In the genomic region with DNA sequence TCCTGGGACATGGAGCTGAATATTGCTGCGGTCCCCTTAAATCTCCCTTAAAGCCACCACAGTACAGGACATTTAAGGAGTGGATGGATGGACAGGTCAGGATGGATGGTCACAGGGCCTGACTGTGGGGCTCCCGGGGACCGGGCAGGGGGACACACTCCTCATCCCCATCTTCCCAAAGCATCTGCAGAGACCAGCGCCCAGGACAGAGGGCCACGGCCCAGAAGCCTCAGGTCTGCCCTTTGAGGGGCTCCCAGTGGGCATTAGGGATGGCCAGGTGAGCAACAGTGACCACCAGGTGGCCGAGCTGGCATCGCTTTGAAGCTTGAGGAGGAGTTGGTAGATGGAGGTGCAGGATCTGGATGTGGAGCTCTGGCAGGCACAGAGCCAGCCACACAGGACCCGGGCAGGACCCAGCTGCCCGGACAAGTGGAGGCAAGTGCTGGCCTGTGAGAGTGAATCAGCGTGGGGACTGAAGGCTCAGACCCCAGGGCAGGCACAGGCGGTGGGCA, we compare ENCODE assay signal across 22 cellular contexts. TPM values are rescaled to one million over a fixed set of nuclear protein-coding genes. Genes with fewer than 3 reads are reported as not detected.
A peak's percentile ranks its signal among the peaks of the same experiment; 100 is the strongest.
DNase-seq lines count a peak whose midpoint lies in the region; ATAC-seq, FAIRE-seq and TF ChIP-seq lines count a peak whose summit lies in the region.
"Had no signal": no experiment of that assay in that cellular context is flagged by ENCODE, and none has a peak within 500 bp of the region (broad histone marks: within the 10 kb centered on the region; RNA-seq: fewer than 3 reads in every experiment).

No MANE protein-coding gene starts in this region.

- H3K27me3 ChIP-seq in BLaER1 treated with 17β-estradiol and CSF1 and Interleukin-3, amounts not matched to agents 10 nM and 100 nM, result peaks cover 0 to 80% (median 35%) of the 10 kb centered on the region in 11 experiments; a peak in 19 of 22 replicates
- H3K27me3 ChIP-seq in psoas muscle (ENCODE audit: insufficient read depth in 3 of 3, low read length in 2 of 3), result no peaks in the 10 kb centered on the region

- H3K4me3 ChIP-seq in BLaER1 treated with 17β-estradiol and CSF1 and Interleukin-3, amounts not matched to agents 10 nM and 100 nM, result no peak overlapping the region
- H3K4me3 ChIP-seq in epithelial cell of proximal tubule (ENCODE audit: low read depth, low read length), result no peak overlapping the region
- no peak overlapping the region for H3K4me3 ChIP-seq in psoas muscle

- peaks cover 8 to 84% (median 67%) of the 10 kb centered on the region in 10 experiments; a peak in 19 of 20 replicates for H3K4me1 ChIP-seq in BLaER1 treated with 17β-estradiol and CSF1 and Interleukin-3, amounts not matched to agents 10 nM and 100 nM
- peaks cover 49% of the 10 kb centered on the region for H3K4me1 ChIP-seq in psoas muscle

- DNase-seq in D721Med (ENCODE audit: insufficient read length, low spot score), result peak; percentile 7
- no peak for DNase-seq in epithelial cell of proximal tubule (ENCODE audit: low read depth)
- peak in 1 of 2 donors; percentile 54 for DNase-seq in psoas muscle
- DNase-seq in SHP77 (lab: John Stamatoyannopoulos, UW), result no peak
- no peak for DNase-seq in DMS79 (lab: John Stamatoyannopoulos, UW)
- DNase-seq: ACHN; CD8-positive, alpha-beta memory T cell; DMS79 treated with DMSO at 0.1 percent for 48 hours; Karpas-422; NCI-H1694; NCI-H2081 treated with DMSO at 0.1 percent for 48 hours; NCI-H2171 treated with DMSO at 0.1 percent for 48 hours; NCI-H446; NCI-H526; RPMI8226; SIG-M5; SK-N-SH had no signal

- H3K27ac ChIP-seq in BLaER1 treated with 17β-estradiol and CSF1 and Interleukin-3, amounts not matched to agents 10 nM and 100 nM, result no peak overlapping the region
- peak overlapping the region; percentile 74 for H3K27ac ChIP-seq in psoas muscle
- H3K27ac ChIP-seq: C4-2B had no signal

- no peaks in the 10 kb centered on the region for H3K9me3 ChIP-seq in BLaER1 treated with 17β-estradiol and CSF1 and Interleukin-3, amounts not matched to agents 10 nM and 100 nM (replicated peaks in 1 of 11)
- no peaks in the 10 kb centered on the region for H3K9me3 ChIP-seq in psoas muscle
- H3K9me3 ChIP-seq: SK-N-SH had no signal

- 86 to 93% (median 86%) methylated on average over 11 of the region's 11 CpGs for WGBS in psoas muscle, 3 donors

- H3K36me3 ChIP-seq in BLaER1 treated with 17β-estradiol and CSF1 and Interleukin-3, amounts not matched to agents 10 nM and 100 nM, result no peaks in the 10 kb centered on the region
- peaks cover 0 to 78% of the 10 kb centered on the region in 2 donors for H3K36me3 ChIP-seq in psoas muscle (ENCODE audit: insufficient read depth in 1 of 2, low read depth in 1 of 2)

- TF ChIP-seq CTCF in D721Med (IDR thresholded peaks at IDR 0.05; ENCODE audit: insufficient read depth, missing control alignments) (no peak), epithelial cell of proximal tubule (conservative IDR thresholded peaks at IDR 0.05; ENCODE audit: low read depth, low read length) (peak; percentile 20), psoas muscle (IDR thresholded peaks at IDR 0.05) (no peak)

- peak in 2 of 4 donors; percentile 1 to 17 for ATAC-seq in psoas muscle
- ATAC-seq in HG03439 (IDR thresholded peaks at IDR 0.05; ENCODE audit: unreplicated experiment), result no peak

- intact Hi-C loops in psoas muscle (cut with DNase I), result no loop called here

- no peak for FAIRE-seq in D721Med (lab: Jason Lieb, UNC)
- FAIRE-seq: H54 had no signal

- peak overlapping the region in 1 of 11 experiments; percentile 14; a peak in 1 of 22 replicates for H3K9ac ChIP-seq in BLaER1 treated with 17β-estradiol and CSF1 and Interleukin-3, amounts not matched to agents 10 nM and 100 nM
- H3K9ac ChIP-seq: SK-N-SH had no signal

- peak overlapping the region in 8 of 11 experiments; percentile 65 to 88 (median 76); a peak in 15 of 22 replicates for H3K4me2 ChIP-seq in BLaER1 treated with 17β-estradiol and CSF1 and Interleukin-3, amounts not matched to agents 10 nM and 100 nM
- H3K4me2 ChIP-seq: SK-N-SH had no signal

- H4K20me1 ChIP-seq in BLaER1 treated with 17β-estradiol and CSF1 and Interleukin-3, amounts not matched to agents 10 nM and 100 nM, result peaks cover 0 to 52% (median 0%) of the 10 kb centered on the region in 11 experiments; a peak in 5 of 22 replicates

RNA-seq across cellular contexts. Expression of a gene that starts 51.4 kb away (rescaled TPM):
- total RNA-seq in epithelial cell of proximal tubule (1.0 TPM in 1 of 2 replicates, not detected in the other), psoas muscle (100 to 1,000 TPM; 127 to 956 (median 461) TPM)
- polyA plus RNA-seq in psoas muscle, result 100 to 1,000 TPM in 2 of 3 donors, 10 to 100 TPM in 1; 82.2 to 295 (median 123) TPM
- total RNA-seq: M059J had no signal

Comparison
In these comparisons a context has a peak if more than half of its experiments do, and no peak if none do; other contexts are left out.
1. RNA of a gene that starts 51.4 kb away (total RNA-seq): 127 to 956 TPM in psoas muscle; 1.0 TPM in epithelial cell of proximal tubule; every median in the first group is over 10 times any median in the second.